8 cellular contexts compared by ENCODE assay signal in the genomic region with DNA sequence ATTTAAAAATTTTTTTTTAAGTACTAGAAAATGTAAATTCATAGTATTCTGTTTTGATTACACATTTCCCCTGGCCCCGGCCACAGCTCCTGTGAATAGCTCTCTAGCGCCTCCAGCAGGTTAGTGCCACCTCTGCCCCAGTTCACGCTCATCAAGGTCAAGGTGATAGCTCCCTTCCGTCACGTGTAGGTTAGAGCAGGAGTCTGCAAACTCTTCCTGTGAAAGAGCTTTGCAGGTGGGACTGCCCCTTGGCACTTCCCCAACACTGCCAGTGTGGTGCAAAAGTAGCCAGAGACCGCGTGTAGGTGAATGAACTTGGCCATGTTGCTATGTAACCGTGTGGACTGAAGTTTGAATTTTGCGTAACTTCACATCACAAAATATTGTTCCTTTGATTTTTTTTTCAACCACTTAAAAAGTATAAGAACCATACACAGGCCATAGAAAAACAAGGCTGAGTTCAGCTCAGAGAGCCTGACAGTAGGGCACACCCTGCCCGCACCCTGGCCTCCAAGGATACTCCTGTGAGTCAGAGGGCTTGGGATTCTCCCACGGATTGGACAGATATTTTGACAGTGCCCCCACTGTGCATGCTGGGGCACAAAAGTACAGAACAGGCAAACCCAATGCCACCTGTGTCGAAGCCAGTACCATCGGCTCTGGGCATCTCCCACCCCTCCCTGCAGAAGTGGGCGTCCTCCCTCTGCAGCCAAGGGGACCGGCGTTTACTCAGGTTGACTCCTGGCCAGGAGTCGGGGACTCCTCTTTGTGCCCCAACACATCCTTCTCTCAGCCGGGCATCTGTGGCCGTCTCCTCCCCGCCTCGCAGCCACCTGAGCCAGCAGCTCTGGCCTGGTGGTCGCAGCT.
DNase-seq lines count a peak whose midpoint lies in the region; ATAC-seq, FAIRE-seq and TF ChIP-seq lines count a peak whose summit lies in the region.

No MANE protein-coding gene starts in this region.

- in situ Hi-C loops in GM13976 (cut with MboI; ENCODE audit: low sequenced_read_pairs, unreplicated experiment): no loop called here

- H3K4me3 ChIP-seq in A549 (no peak overlapping the region), SK-N-SH (ENCODE audit: low read depth in 2 of 2, low read length in 1 of 2) (no peak overlapping the region)

- H3K27me3 ChIP-seq in SK-N-SH (ENCODE audit: insufficient read depth): no peaks in the 10 kb centered on the region

- TF ChIP-seq RAD21 in A549 (conservative IDR thresholded peaks at IDR 0.05 in 1 of 2, IDR thresholded peaks at IDR 0.05 in 1 of 2): peak; percentile 69 to 85
- peak; percentile 78 for TF ChIP-seq RAD21 in SK-N-SH (IDR thresholded peaks at IDR 0.05; ENCODE audit: low read length)

- H3K9ac ChIP-seq in SK-N-SH: no peak overlapping the region

- H3K9me2 ChIP-seq in SK-N-SH: no peaks in the 10 kb centered on the region

- POLR2A ChIA-PET in A549 (lab: Yijun Ruan, JAX) (interaction anchor here (1.1 kb wide), 1 partner anchor 445 kb away, joined by 5 read pairs; no protein-coding TSS in a partner anchor), SK-N-SH (lab: Yijun Ruan, JAX) (interaction anchor here (0.6 kb wide), 1 partner anchor 30 kb away, joined by 3 read pairs; no protein-coding TSS in a partner anchor)

- H4K20me1 ChIP-seq in SK-N-SH (ENCODE audit: insufficient read depth): no peaks in the 10 kb centered on the region

- no peak for TF ChIP-seq EP300 in A549 (IDR thresholded peaks at IDR 0.05)
- TF ChIP-seq EP300 in SK-N-SH (IDR thresholded peaks at IDR 0.05; ENCODE audit: borderline replicate concordance in 1 of 2, low read depth in 1 of 2, low read length in 1 of 2): no peak

- no peak for TF ChIP-seq POLR2A in A549 (IDR thresholded peaks at IDR 0.05; ENCODE audit: low read length)

- FAIRE-seq in A549 (lab: Jason Lieb, UNC): peak; percentile 23
- FAIRE-seq in islet of Langerhans (lab: Jason Lieb, UNC): peak; percentile 17

- peak; percentile 60 to 70 for DNase-seq in A549 (ENCODE audit: low read depth in 1 of 2, low spot score in 1 of 2)
- DNase-seq in GM13976 (ENCODE audit: low spot score): peak; percentile 66
- DNase-seq in SK-N-SH: peak; percentile 87
- peak; percentile 85 for DNase-seq in activated naive CD4-positive, alpha-beta T cell treated with anti-CD3 and anti-CD28 coated beads, Interleukin-2, amount 50 U/mL, for 16 hours
- peak; percentile 49 to 64 for DNase-seq in stimulated activated CD8-positive, alpha-beta memory T cell treated with anti-CD3 and anti-CD28 coated beads, Interleukin-15, amount 100 ng/mL, for 48 hours (ENCODE audit: low read depth in 2 of 2)
- DNase-seq in NCI-H1092 treated with DMSO at 0.1 percent for 48 hours (lab: John Stamatoyannopoulos, UW): no peak
- DNase-seq in dedifferentiated amniotic fluid mesenchymal stem cell (ENCODE audit: extremely low spot score): no peak

- H3K27ac ChIP-seq in A549 (no peak overlapping the region), SK-N-SH (ENCODE audit: low read depth in 2 of 2, low read length in 1 of 2) (no peak overlapping the region)

- H3K4me1 ChIP-seq in A549 (no peaks in the 10 kb centered on the region), SK-N-SH (ENCODE audit: control insufficient read depth in 1 of 2, insufficient read depth in 2 of 2, low read depth in 1 of 2, low read length in 1 of 2) (no peaks in the 10 kb centered on the region)

- CTCF ChIA-PET in A549 (lab: Yijun Ruan, JAX) (interaction anchor here (0.8 to 2.6 kb wide), 33 partner anchors 9 to 474 kb away, joined by 3 to 29 read pairs (median 4); no protein-coding TSS in a partner anchor), SK-N-SH (lab: Yijun Ruan, JAX) (interaction anchor here (0.6 to 5.2 kb wide), 39 partner anchors 11 to 476 kb away, joined by 3 to 45 read pairs (median 5); no protein-coding TSS in a partner anchor)

- H3K79me2 ChIP-seq in SK-N-SH (ENCODE audit: insufficient read depth): no peaks in the 10 kb centered on the region

- H3K36me3 ChIP-seq in SK-N-SH (replicated peaks in 1 of 2; ENCODE audit: control insufficient read depth in 1 of 2, insufficient read depth in 2 of 2, low read length in 1 of 2): peaks cover 3 to 43% of the 10 kb centered on the region in 2 experiments

- peak; percentile 69 to 80; a peak in 4 of 6 replicates for ATAC-seq in A549

- H3K4me2 ChIP-seq in A549: no peak overlapping the region
- no peak overlapping the region for H3K4me2 ChIP-seq in SK-N-SH

- TF ChIP-seq CTCF in A549 (IDR thresholded peaks at IDR 0.05) (peak; percentile 68), GM13976 (IDR thresholded peaks at IDR 0.05; ENCODE audit: borderline replicate concordance, control extremely low read depth, extremely low read depth, insufficient read depth, missing control alignments) (peak; percentile 48), SK-N-SH (IDR thresholded peaks at IDR 0.05) (peak; percentile 89)

- H3K9me3 ChIP-seq in A549 (no peaks in the 10 kb centered on the region), SK-N-SH (no peaks in the 10 kb centered on the region)

- WGBS in A549 (ENCODE audit: missing lambda C conversion rate): 79% methylated on average over 22 of the region's 22 CpGs
- 87% methylated on average over 22 of the region's 22 CpGs for WGBS in SK-N-SH (ENCODE audit: low lambda C conversion rate)

- no peak overlapping the region for H2AFZ ChIP-seq in SK-N-SH (ENCODE audit: low read depth)

- H3F3A ChIP-seq in SK-N-SH (replicated peaks; ENCODE audit: insufficient read depth): no peaks in the 10 kb centered on the region

TF ChIP-seq in A549, 52 proteins besides CTCF, POLR2A, EP300 and RAD21:
- TF ChIP-seq ESRRA (IDR thresholded peaks at IDR 0.05; ENCODE audit: borderline replicate concordance, low read length): peak; percentile 92
- no peak for TF ChIP-seq FOSL2 (IDR thresholded peaks at IDR 0.05)
- no peak for TF ChIP-seq FOSL2 (CRISPR knock-in tag; IDR thresholded peaks at IDR 0.05)
- TF ChIP-seq, protein P1, sequence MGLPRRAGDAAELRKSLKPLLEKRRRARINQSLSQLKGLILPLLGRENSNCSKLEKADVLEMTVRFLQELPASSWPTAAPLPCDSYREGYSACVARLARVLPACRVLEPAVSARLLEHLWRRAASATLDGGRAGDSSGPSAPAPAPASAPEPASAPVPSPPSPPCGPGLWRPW (IDR thresholded peaks at IDR 0.05): no peak
- TF ChIP-seq, protein P2, sequence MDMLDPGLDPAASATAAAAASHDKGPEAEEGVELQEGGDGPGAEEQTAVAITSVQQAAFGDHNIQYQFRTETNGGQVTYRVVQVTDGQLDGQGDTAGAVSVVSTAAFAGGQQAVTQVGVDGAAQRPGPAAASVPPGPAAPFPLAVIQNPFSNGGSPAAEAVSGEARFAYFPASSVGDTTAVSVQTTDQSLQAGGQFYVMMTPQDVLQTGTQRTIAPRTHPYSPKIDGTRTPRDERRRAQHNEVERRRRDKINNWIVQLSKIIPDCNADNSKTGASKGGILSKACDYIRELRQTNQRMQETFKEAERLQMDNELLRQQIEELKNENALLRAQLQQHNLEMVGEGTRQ (IDR thresholded peaks at IDR 0.05): peak; percentile 35; the same call in 1 of the 2 replicates
- no peak for TF ChIP-seq KDM1A (IDR thresholded peaks at IDR 0.05; ENCODE audit: low read depth)
- peak; percentile 40; the same call in 2 of the 3 replicates for TF ChIP-seq SMC3 (IDR thresholded peaks at IDR 0.05)

TF ChIP-seq in SK-N-SH, 30 proteins besides CTCF, POLR2A, EP300 and RAD21:
- TF ChIP-seq CHD2 (IDR thresholded peaks at IDR 0.05; ENCODE audit: low read length, partially characterized antibody) (no peak), MEF2A (IDR thresholded peaks at IDR 0.05; ENCODE audit: borderline replicate concordance, low read depth) (no peak), MXI1 (IDR thresholded peaks at IDR 0.05; ENCODE audit: low read depth, low read length) (no peak), SMC3 (IDR thresholded peaks at IDR 0.05; ENCODE audit: low read depth, low read length) (peak; percentile 54)

Comparison
In these comparisons a context has a peak if more than half of its experiments do, and no peak if none do; other contexts are left out.
1. DNase-seq: peak in A549 (2 of 2), GM13976 (single experiment), SK-N-SH (single experiment), activated naive CD4-positive, alpha-beta T cell treated with anti-CD3 and anti-CD28 coated beads, Interleukin-2, amount 50 U/mL, for 16 hours (single experiment) and stimulated activated CD8-positive, alpha-beta memory T cell treated with anti-CD3 and anti-CD28 coated beads, Interleukin-15, amount 100 ng/mL, for 48 hours (2 of 2); none in NCI-H1092 treated with DMSO at 0.1 percent for 48 hours (single experiment) and dedifferentiated amniotic fluid mesenchymal stem cell (single experiment).
2. Peak in every context shown above with its lines, with median percentiles within 50 percentile points of each other: CTCF ChIP-seq.